In genomic region chr11:69644071-69644961, GRCh38 we compare ENCODE assay signal across 9 cellular contexts. TPM values are rescaled to one million over a fixed set of nuclear protein-coding genes. Genes with fewer than 3 reads are reported as not detected.
DNase-seq lines count a peak whose midpoint lies in the region; ATAC-seq and TF ChIP-seq lines count a peak whose summit lies in the region.
"Had no signal": no experiment of that assay in that cellular context is flagged by ENCODE, and none has a peak within 500 bp of the region (broad histone marks: within the 10 kb centered on the region; RNA-seq: fewer than 3 reads in every experiment).

No MANE protein-coding gene starts in this region.

- no peak for TF ChIP-seq POLR2A in ovary (IDR thresholded peaks at IDR 0.05)

- ATAC-seq in GM21825 (IDR thresholded peaks at IDR 0.05; ENCODE audit: unreplicated experiment) = no peak
- ATAC-seq in HG03196 (IDR thresholded peaks at IDR 0.05; ENCODE audit: unreplicated experiment) = no peak

- no peaks in the 10 kb centered on the region for H3K27me3 ChIP-seq in ovary

- intact Hi-C loops in ovary (cut with DNase I) = loop anchor here in 3 of 4 donors (5.0 to 10.0 kb wide), 2 partner anchors 540 to 542 kb away; no protein-coding TSS in a partner anchor

- 0 out of 2 replicates have a peak overlapping the region, but pooled peaks have one; percentile 92 for H3K9ac ChIP-seq in ES-I3 (ENCODE audit: low read depth, low read length)

- TF ChIP-seq EP300 in ovary (IDR thresholded peaks at IDR 0.05) = no peak

- 15 to 20% (median 19%) methylated on average over 18 to 24 of the region's 24 CpGs for WGBS in ovary, 3 donors

- H3K4me1 ChIP-seq in ES-I3 (ENCODE audit: insufficient read depth, low read length) (peaks cover 5% of the 10 kb centered on the region; the same call in 1 of the 2 replicates), ovary (ENCODE audit: insufficient read depth) (peaks cover 3% of the 10 kb centered on the region)

- H3K27ac ChIP-seq in ovary = no peak overlapping the region

- H3K36me3 ChIP-seq in ES-I3 (ENCODE audit: insufficient read depth, low read length) (peaks cover 16% of the 10 kb centered on the region), ovary (no peaks in the 10 kb centered on the region)

- no peaks in the 10 kb centered on the region for H3K9me3 ChIP-seq in ES-I3 (ENCODE audit: control insufficient read depth, insufficient read depth, low read length)
- no peaks in the 10 kb centered on the region for H3K9me3 ChIP-seq in ovary

- no peak overlapping the region for H3K4me3 ChIP-seq in ovary

- DNase-seq in 8988T (peak; percentile 68), SW480 (ENCODE audit: low spot score) (peak; percentile 53), fibroblast of the conjunctiva (ENCODE audit: low read depth) (peak; percentile 88), ovary (peak; percentile 51 to 76 (median 61))
- DNase-seq in central memory CD4-positive, alpha-beta T cell = no peak

- TF ChIP-seq CTCF in ovary (IDR thresholded peaks at IDR 0.05) = no peak

RNA-seq across cellular contexts. Expression of gene CCND1, which starts 3.4 kb away (rescaled TPM):
- total RNA-seq in ovary = 10 to 100 TPM in 5 of 7 donors, 1 to 10 TPM in 2; 6.0 to 58.9 (median 19.2) TPM
- polyA plus RNA-seq in ovary = 10 to 100 TPM in 1 of 2 donors, 1 to 10 TPM in 1; 3.4 to 19.3 TPM

RNA-seq across cellular contexts. Expression of gene LTO1, which starts 30.8 kb away (rescaled TPM):
- 10 to 100 TPM; 13.4 to 29.9 (median 22.7) TPM for total RNA-seq in ovary
- polyA plus RNA-seq in ovary = 10 to 100 TPM; 15.5 to 15.9 TPM

RNA-seq across cellular contexts. Expression of gene FGF19, which starts 59.5 kb away (rescaled TPM):
- under 1 TPM in 1 of 7 donors, not detected in 6; 0.31 TPM for total RNA-seq in ovary
- not detected for polyA plus RNA-seq in ovary
- total RNA-seq: urinary bladder had no signal
- polyA plus RNA-seq: urinary bladder had no signal
